Comparison of ENCODE assay signal across 19 cellular contexts in genomic region chr18:62206593-62206992, GRCh38. TPM values are rescaled to one million over a fixed set of nuclear protein-coding genes. Genes with fewer than 3 reads are reported as not detected.
DNase-seq lines count a peak whose midpoint lies in the region; ATAC-seq, FAIRE-seq and TF ChIP-seq lines count a peak whose summit lies in the region.
"Had no signal": no experiment of that assay in that cellular context is flagged by ENCODE, and none has a peak within 500 bp of the region (broad histone marks: within the 10 kb centered on the region; RNA-seq: fewer than 3 reads in every experiment).

No MANE protein-coding gene starts in this region.

- H3K9me3 ChIP-seq in mucosa of descending colon, result no peaks in the 10 kb centered on the region

- H3K4me3 ChIP-seq in bronchial epithelial cell (ENCODE audit: low read depth, low read length) (no peak overlapping the region), mucosa of descending colon (no peak overlapping the region)
- H3K4me3 ChIP-seq: BLaER1 treated with 17β-estradiol and CSF1 and Interleukin-3, amounts not matched to agents 10 nM and 100 nM had no signal

- H3K27me3 ChIP-seq in bronchial epithelial cell (ENCODE audit: control insufficient read depth, insufficient read depth, low read length) (no peaks in the 10 kb centered on the region), foreskin keratinocyte (no peaks in the 10 kb centered on the region)
- H3K27me3 ChIP-seq: BLaER1 treated with 17β-estradiol and CSF1 and Interleukin-3, amounts not matched to agents 10 nM and 100 nM had no signal

- H3K36me3 ChIP-seq in bronchial epithelial cell (ENCODE audit: control insufficient read depth, insufficient read depth, low read length) (peaks cover 2% of the 10 kb centered on the region), mucosa of descending colon (ENCODE audit: low read depth) (no peaks in the 10 kb centered on the region)

- H3K4me1 ChIP-seq in foreskin keratinocyte, result peaks cover 16% of the 10 kb centered on the region
- peaks cover 34% of the 10 kb centered on the region for H3K4me1 ChIP-seq in mucosa of descending colon (ENCODE audit: low read depth)

- peak; percentile 5 for DNase-seq in HPDE6-E6E7 (ENCODE audit: extremely low spot score)
- peak; percentile 35 for DNase-seq in bronchial epithelial cell (ENCODE audit: low read depth)
- DNase-seq in foreskin keratinocyte, result no peak
- DNase-seq in mucosa of descending colon, result peak; percentile 43 to 49 (median 44)
- DNase-seq in activated effector memory CD4-positive, alpha-beta T cell treated with Interleukin-2 at 50 U/mL for 16 hours, result no peak
- DNase-seq: CD4-positive, CD25-positive, alpha-beta regulatory T cell; CD8-positive, alpha-beta memory T cell; COR-L47; GOT3; H7; HFFc6 had no signal

- no peak for TF ChIP-seq CTCF in bronchial epithelial cell (IDR thresholded peaks at IDR 0.05; ENCODE audit: insufficient read depth, low read length, severe bottlenecking)
- TF ChIP-seq CTCF in foreskin keratinocyte (conservative IDR thresholded peaks at IDR 0.05), result no peak
- TF ChIP-seq CTCF in mucosa of descending colon (IDR thresholded peaks at IDR 0.05), result no peak

- intact Hi-C loops in mucosa of descending colon (cut with DNase I, micrococcal nuclease), result no loop called here

- FAIRE-seq in bronchial epithelial cell (lab: Jason Lieb, UNC), result no peak
- FAIRE-seq: G401.6, GM12891, HepG2 had no signal

- ATAC-seq in foreskin keratinocyte, result peak; percentile 64
- ATAC-seq in mucosa of descending colon, result peak; percentile 92
- ATAC-seq in HG03565 (IDR thresholded peaks at IDR 0.05; ENCODE audit: unreplicated experiment), result no peak
- ATAC-seq in GM19452 (IDR thresholded peaks at IDR 0.05; ENCODE audit: unreplicated experiment), result no peak
- no peak for ATAC-seq in GM18498 (IDR thresholded peaks at IDR 0.05; ENCODE audit: unreplicated experiment)
- ATAC-seq: HCT116, HepG2 had no signal

- no peak overlapping the region for H3K27ac ChIP-seq in foreskin keratinocyte
- H3K27ac ChIP-seq: BLaER1 treated with 17β-estradiol and CSF1 and Interleukin-3, amounts not matched to agents 10 nM and 100 nM had no signal

RNA-seq across cellular contexts. Expression of gene RELCH, which starts 19.5 kb away (rescaled TPM):
- total RNA-seq in bronchial epithelial cell, result 29.5 and 50.6 TPM in 2 replicates
- total RNA-seq in foreskin keratinocyte, result 16.6 and 17.9 TPM in 2 replicates
- 3.6 and 4.6 TPM in 2 replicates for polyA plus RNA-seq in foreskin keratinocyte
- 10 to 100 TPM; 39.0 to 60.2 (median 51.2) TPM for total RNA-seq in mucosa of descending colon

RNA-seq across cellular contexts. Expression of gene PIGN, which starts 19.7 kb away (rescaled TPM):
- 42.1 and 64.1 TPM in 2 replicates for total RNA-seq in bronchial epithelial cell
- 22.4 and 23.0 TPM in 2 replicates for total RNA-seq in foreskin keratinocyte
- polyA plus RNA-seq in foreskin keratinocyte, result 5.3 and 6.1 TPM in 2 replicates
- total RNA-seq in mucosa of descending colon, result 10 to 100 TPM; 29.5 to 40.4 (median 36.3) TPM

Comparison
In these comparisons a context has a peak if more than half of its experiments do, and no peak if none do; other contexts are left out.
1. DNase-seq: peak in HPDE6-E6E7 (single experiment), bronchial epithelial cell (single experiment) and mucosa of descending colon (3 of 3); none in foreskin keratinocyte (0 of 2) and activated effector memory CD4-positive, alpha-beta T cell treated with Interleukin-2 at 50 U/mL for 16 hours (single experiment).
2. ATAC-seq: peak in foreskin keratinocyte (single experiment) and mucosa of descending colon (single experiment); none in HG03565 (single experiment), GM19452 (single experiment) and GM18498 (single experiment).